Comparison of ENCODE assay signal across 8 cellular contexts in the genomic region with DNA sequence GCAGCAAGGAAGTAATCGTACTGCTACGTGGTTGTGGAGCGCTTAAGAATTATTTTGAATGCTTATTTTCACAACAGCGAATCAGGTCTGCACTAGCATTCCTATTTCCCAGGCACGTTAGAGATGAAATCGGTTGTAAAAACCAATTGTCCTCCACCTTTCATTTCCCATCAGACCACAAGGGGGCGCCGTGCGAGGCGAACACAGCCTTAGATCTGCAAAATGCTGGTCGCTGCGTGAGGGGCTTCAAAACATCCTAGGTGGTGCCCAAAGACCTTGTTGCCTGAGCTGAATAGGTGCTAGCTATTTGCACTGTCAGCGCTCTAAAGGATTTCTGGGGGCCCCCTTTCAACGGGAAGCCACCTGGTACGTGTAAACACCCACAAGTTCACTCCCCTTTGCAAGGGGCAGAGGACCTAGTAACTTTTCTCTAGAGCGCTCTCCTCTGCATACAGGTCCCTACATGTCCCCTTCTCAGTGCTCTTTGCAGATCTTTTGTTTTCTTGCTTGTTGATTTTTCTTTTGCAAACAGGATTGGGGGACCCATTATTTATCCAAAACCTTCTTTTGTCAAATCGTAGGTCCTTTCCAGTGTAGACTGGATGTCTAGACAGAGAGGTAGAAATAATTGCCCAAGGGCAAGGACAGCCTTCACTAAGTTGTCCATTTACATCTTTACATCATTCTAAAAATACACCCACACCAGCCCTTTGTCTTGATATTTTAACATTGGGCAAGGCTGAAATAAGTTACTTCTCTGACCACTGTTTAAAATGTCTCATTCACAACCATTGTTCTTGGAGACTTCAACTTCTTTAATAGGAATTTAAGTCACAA. TPM values are rescaled to one million over a fixed set of nuclear protein-coding genes. Genes with fewer than 3 reads are reported as not detected.
DNase-seq lines count a peak whose midpoint lies in the region; ATAC-seq and TF ChIP-seq lines count a peak whose summit lies in the region.

No MANE protein-coding gene starts in this region.

- no peak overlapping the region for H3K9ac ChIP-seq in SK-N-SH

- H2AFZ ChIP-seq in SK-N-SH (ENCODE audit: low read depth) = no peak overlapping the region

- no peak overlapping the region for H3K27ac ChIP-seq in DOHH2 (ENCODE audit: low read depth, low read length)
- H3K27ac ChIP-seq in SK-N-SH (ENCODE audit: low read depth in 2 of 2, low read length in 1 of 2) = peak overlapping the region in 1 of 2 experiments; percentile 1; a peak in 1 of 4 replicates
- H3K27ac ChIP-seq in gastrocnemius medialis = no peak overlapping the region

- no peaks in the 10 kb centered on the region for H3K36me3 Mint-ChIP-seq in activated naive CD8-positive, alpha-beta T cell treated with anti-CD3 and anti-CD28 coated beads for 36 hours

- no peaks in the 10 kb centered on the region for H3F3A ChIP-seq in DOHH2 (ENCODE audit: control insufficient read depth, insufficient read depth)
- H3F3A ChIP-seq in SK-N-SH (replicated peaks; ENCODE audit: insufficient read depth) = peaks cover 4% of the 10 kb centered on the region

- H3K4me1 Mint-ChIP-seq in activated naive CD8-positive, alpha-beta T cell treated with anti-CD3 and anti-CD28 coated beads for 36 hours = peaks cover 11% of the 10 kb centered on the region

- peak; percentile 71 for TF ChIP-seq RAD21 in SK-N-SH (IDR thresholded peaks at IDR 0.05; ENCODE audit: low read length)

- WGBS in SK-N-SH (ENCODE audit: low lambda C conversion rate) = 56% methylated on average over 16 of the region's 17 CpGs

- H3K9me2 ChIP-seq in DOHH2 (replicated peaks; ENCODE audit: control insufficient read depth, low read length) (no peaks in the 10 kb centered on the region), SK-N-SH (no peaks in the 10 kb centered on the region)

- no peak for TF ChIP-seq EP300 in SK-N-SH (IDR thresholded peaks at IDR 0.05; ENCODE audit: borderline replicate concordance in 1 of 2, low read depth in 1 of 2, low read length in 1 of 2)

- peak overlapping the region; percentile 20 for H3K4me2 ChIP-seq in DOHH2 (ENCODE audit: low read length)
- no peak overlapping the region for H3K4me2 ChIP-seq in SK-N-SH

- peaks cover 5% of the 10 kb centered on the region for H3K4me1 ChIP-seq in DOHH2 (ENCODE audit: control insufficient read depth, low read length)
- H3K4me1 ChIP-seq in SK-N-SH (ENCODE audit: control insufficient read depth in 1 of 2, insufficient read depth in 2 of 2, low read depth in 1 of 2, low read length in 1 of 2) = peaks cover 0 to 8% of the 10 kb centered on the region in 2 experiments; a peak in 1 of 4 replicates
- peaks cover 0 to 5% of the 10 kb centered on the region in 2 donors for H3K4me1 ChIP-seq in gastrocnemius medialis

- ATAC-seq in left ventricle myocardium superior (peak; percentile 67), gastrocnemius medialis (peak in 1 of 2 donors; percentile 50), HG03469 (IDR thresholded peaks at IDR 0.05; ENCODE audit: unreplicated experiment) (no peak), HG03457 (IDR thresholded peaks at IDR 0.05; ENCODE audit: unreplicated experiment) (no peak)

- TF ChIP-seq CTCF in DOHH2 (IDR thresholded peaks at IDR 0.05; ENCODE audit: low read depth, low read length, poor library complexity, severe bottlenecking) = peak; percentile 94
- TF ChIP-seq CTCF in SK-N-SH (IDR thresholded peaks at IDR 0.05) = peak; percentile 80
- peak; percentile 63 to 85 (median 76) for TF ChIP-seq CTCF in gastrocnemius medialis (IDR thresholded peaks at IDR 0.05 in 4 of 5, conservative IDR thresholded peaks at IDR 0.05 in 1 of 5)

- H3K9me3 Mint-ChIP-seq in activated naive CD8-positive, alpha-beta T cell treated with anti-CD3 and anti-CD28 coated beads for 36 hours = no peaks in the 10 kb centered on the region

- H3K4me3 ChIP-seq in DOHH2 (ENCODE audit: low read length) = no peak overlapping the region
- peak overlapping the region in 1 of 2 experiments; percentile 31; a peak in 1 of 4 replicates for H3K4me3 ChIP-seq in SK-N-SH (ENCODE audit: low read depth in 2 of 2, low read length in 1 of 2)
- no peak overlapping the region for H3K4me3 ChIP-seq in gastrocnemius medialis

- H3K9me3 ChIP-seq in DOHH2 (ENCODE audit: control insufficient read depth, insufficient read depth, low read length) (no peaks in the 10 kb centered on the region), SK-N-SH (no peaks in the 10 kb centered on the region), gastrocnemius medialis (no peaks in the 10 kb centered on the region)

- POLR2A ChIA-PET in SK-N-SH (lab: Yijun Ruan, JAX) = interaction anchor here (1.2 kb wide), 1 partner anchor 324 kb away, joined by 3 read pairs; no protein-coding TSS in a partner anchor

- H3K79me2 ChIP-seq in DOHH2 (ENCODE audit: control insufficient read depth, low read length) (no peaks in the 10 kb centered on the region), SK-N-SH (ENCODE audit: insufficient read depth) (no peaks in the 10 kb centered on the region)

- no peaks in the 10 kb centered on the region for H4K20me1 ChIP-seq in DOHH2 (ENCODE audit: control insufficient read depth, insufficient read depth, low read depth, low read length)
- no peaks in the 10 kb centered on the region for H4K20me1 ChIP-seq in SK-N-SH (ENCODE audit: insufficient read depth)

- H3K36me3 ChIP-seq in DOHH2 (ENCODE audit: control insufficient read depth, low read length) (no peaks in the 10 kb centered on the region), SK-N-SH (replicated peaks in 1 of 2; ENCODE audit: control insufficient read depth in 1 of 2, insufficient read depth in 2 of 2, low read length in 1 of 2) (no peaks in the 10 kb centered on the region), gastrocnemius medialis (no peaks in the 10 kb centered on the region)

- no peak for TF ChIP-seq POLR2A in gastrocnemius medialis (IDR thresholded peaks at IDR 0.05)

- no peak overlapping the region for H3K27ac Mint-ChIP-seq in activated naive CD8-positive, alpha-beta T cell treated with anti-CD3 and anti-CD28 coated beads for 36 hours

- no peak overlapping the region for H3K4me3 Mint-ChIP-seq in activated naive CD8-positive, alpha-beta T cell treated with anti-CD3 and anti-CD28 coated beads for 36 hours

- H3K27me3 Mint-ChIP-seq in activated naive CD8-positive, alpha-beta T cell treated with anti-CD3 and anti-CD28 coated beads for 36 hours = no peaks in the 10 kb centered on the region

- in situ Hi-C loops in gastrocnemius medialis (cut with MboI; ENCODE audit: low sequenced_read_pairs in 4 of 4) = loop anchor here in 3 of 4 donors (10.0 kb wide), 1 partner anchor 322 kb away; no protein-coding TSS in a partner anchor

- H3K27me3 ChIP-seq in DOHH2 (ENCODE audit: control insufficient read depth, low read length) (no peaks in the 10 kb centered on the region), SK-N-SH (ENCODE audit: insufficient read depth) (no peaks in the 10 kb centered on the region), gastrocnemius medialis (no peaks in the 10 kb centered on the region)

- CTCF ChIA-PET in SK-N-SH (lab: Yijun Ruan, JAX) = interaction anchor here (0.6 to 9.7 kb wide), 22 partner anchors 8 to 329 kb away, joined by 3 to 69 read pairs (median 3); no protein-coding TSS in a partner anchor

- intact Hi-C loops in left ventricle myocardium superior (cut with micrococcal nuclease) = no loop called here
- intact Hi-C loops in gastrocnemius medialis (cut with DNase I; ENCODE audit: low total_unique reads) = loop anchor here (1.0 to 5.0 kb wide), 3 partner anchors 60 to 324 kb away; partner anchors contain the start of gene NEDD9

- peak; percentile 69 for DNase-seq in HT-29 (ENCODE audit: low spot score)
- DNase-seq in SK-N-SH = peak; percentile 63
- DNase-seq in activated naive CD8-positive, alpha-beta T cell treated with anti-CD3 and anti-CD28 coated beads for 36 hours = peak; percentile 69
- peak; percentile 78 for DNase-seq in left ventricle myocardium superior
- peak in 1 of 2 donors; percentile 11 for DNase-seq in gastrocnemius medialis

TF ChIP-seq in SK-N-SH, 30 proteins besides CTCF, POLR2A, EP300 and RAD21:
- TF ChIP-seq FOSL2 (IDR thresholded peaks at IDR 0.05; ENCODE audit: borderline replicate concordance, low read depth) (no peak), RFX5 (IDR thresholded peaks at IDR 0.05; ENCODE audit: low read length) (no peak), NRF1 (IDR thresholded peaks at IDR 0.05; ENCODE audit: low read depth, low read length) (no peak), NFIC (IDR thresholded peaks at IDR 0.05; ENCODE audit: borderline replicate concordance) (no peak), SMC3 (IDR thresholded peaks at IDR 0.05; ENCODE audit: low read depth, low read length) (peak; percentile 71)

RNA-seq across cellular contexts. Expression of gene NEDD9, which starts 59.7 kb away (rescaled TPM):
- 35.4 and 36.4 TPM in 2 replicates for total RNA-seq in HT-29 (2014; rRNA removed; shearing (Covaris generic))
- polyA plus RNA-seq in SK-N-SH (2012; rRNA removed) = 7.4 and 9.9 TPM in 2 replicates
- 6.1 and 6.8 TPM in 2 replicates for polyA plus RNA-seq in SK-N-SH (2012; cell fraction: cytosol; rRNA removed)
- polyA plus RNA-seq in SK-N-SH (2012; cell fraction: nucleus; rRNA removed) = 12.2 and 22.1 TPM in 2 replicates
- total RNA-seq in activated naive CD8-positive, alpha-beta T cell treated with anti-CD3 and anti-CD28 coated beads for 36 hours = 10 to 100 TPM; 32.0 to 33.7 TPM
- total RNA-seq in left ventricle myocardium superior (31.1 TPM), gastrocnemius medialis (10 to 100 TPM; 19.8 to 49.4 (median 35.6) TPM)
